In the genomic region with DNA sequence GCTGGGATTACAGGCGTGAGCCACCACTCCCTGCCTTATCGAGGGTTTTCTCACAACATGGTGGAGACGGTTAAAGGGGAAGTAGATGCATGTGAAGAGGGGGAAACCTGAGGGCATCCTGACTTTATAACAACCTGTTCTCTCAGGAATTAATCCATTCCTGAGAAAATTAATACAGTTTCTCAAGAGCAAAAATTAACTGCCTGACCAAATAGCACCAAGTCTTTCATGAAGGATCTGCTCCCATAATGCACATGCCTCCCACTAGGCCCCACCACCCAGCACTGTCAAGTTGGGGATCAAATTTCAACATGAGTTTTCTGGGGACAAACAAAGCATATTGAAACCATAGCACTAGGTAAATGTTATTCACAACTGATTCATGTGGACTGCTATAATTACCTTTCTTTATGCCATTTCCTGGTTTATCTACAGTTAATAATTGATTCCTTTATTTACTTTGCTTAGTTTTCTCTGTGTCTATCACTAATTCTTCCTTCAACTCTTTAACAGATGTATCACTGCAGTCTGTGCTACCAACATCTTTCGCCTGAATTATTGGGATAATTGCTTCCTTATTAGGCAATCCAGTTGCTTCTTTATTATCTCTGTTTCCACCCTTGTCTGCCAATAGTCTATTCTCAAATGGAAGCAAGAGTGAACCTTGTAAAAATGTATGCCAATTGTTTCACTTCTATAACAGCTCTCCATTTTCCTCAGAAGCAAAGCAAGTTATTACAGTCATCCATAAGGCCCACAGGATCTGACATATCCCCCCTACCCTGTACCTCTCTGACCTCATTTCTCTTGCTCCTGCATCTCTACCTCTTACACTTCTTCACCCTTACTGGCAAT, we compare ENCODE assay signal across 1 cellular context.
TF ChIP-seq lines count a peak whose summit lies in the region.

No MANE protein-coding gene starts in this region.

TF ChIP-seq in HepG2, 621 proteins besides CTCF, POLR2A, EP300 and RAD21 (continues in another document):
- TF ChIP-seq SALL2 (CRISPR knock-in tag; IDR thresholded peaks at IDR 0.05) (no peak), U2AF2 (IDR thresholded peaks at IDR 0.05; ENCODE audit: low read depth, low read length) (no peak), ZNF225 (CRISPR knock-in tag; IDR thresholded peaks at IDR 0.05) (no peak), ZNF33A (CRISPR knock-in tag; IDR thresholded peaks at IDR 0.05; ENCODE audit: borderline replicate concordance) (no peak), EED (CRISPR knock-in tag; IDR thresholded peaks at IDR 0.05) (no peak), ZNF460 (CRISPR knock-in tag; IDR thresholded peaks at IDR 0.05; ENCODE audit: borderline replicate concordance) (0 out of 2 replicates have a peak, but pooled peaks have one; percentile 19), ZNF772 (CRISPR knock-in tag; IDR thresholded peaks at IDR 0.05) (no peak), THYN1 (CRISPR knock-in tag; IDR thresholded peaks at IDR 0.05; ENCODE audit: borderline replicate concordance, low read depth) (no peak), ISL2 (CRISPR knock-in tag; IDR thresholded peaks at IDR 0.05) (no peak), GATAD2A (CRISPR knock-in tag; IDR thresholded peaks at IDR 0.05) (0 out of 2 replicates have a peak, but pooled peaks have one; percentile 15), CBX5 (CRISPR knock-in tag; IDR thresholded peaks at IDR 0.05; ENCODE audit: borderline replicate concordance) (no peak), RXRB (CRISPR knock-in tag; IDR thresholded peaks at IDR 0.05; ENCODE audit: borderline replicate concordance) (peak; percentile 34; the same call in 1 of the 2 replicates), SYNCRIP (IDR thresholded peaks at IDR 0.05; ENCODE audit: insufficient read depth, low read depth, low read length) (no peak), ZNF660 (CRISPR knock-in tag; IDR thresholded peaks at IDR 0.05; ENCODE audit: borderline replicate concordance, low read depth) (no peak), ZBTB1 (CRISPR knock-in tag; IDR thresholded peaks at IDR 0.05; ENCODE audit: borderline replicate concordance) (no peak), ELF3 (CRISPR knock-in tag; IDR thresholded peaks at IDR 0.05) (peak; percentile 80), FLYWCH1 (CRISPR knock-in tag; IDR thresholded peaks at IDR 0.05) (no peak), MXI1 (IDR thresholded peaks at IDR 0.05; ENCODE audit: borderline replicate concordance, low read depth, low read length) (peak; percentile 18; the same call in 1 of the 3 replicates), KDM5A (IDR thresholded peaks at IDR 0.05; ENCODE audit: borderline replicate concordance, low read length) (no peak), DNMT3B (CRISPR knock-in tag; conservative IDR thresholded peaks at IDR 0.05) (no peak), NFKBIZ (CRISPR knock-in tag; IDR thresholded peaks at IDR 0.05) (0 out of 2 replicates have a peak, but pooled peaks have one; percentile 35), ZNF558 (CRISPR knock-in tag; IDR thresholded peaks at IDR 0.05; ENCODE audit: borderline replicate concordance) (no peak), RFX1 (IDR thresholded peaks at IDR 0.05) (peak; percentile 58; the same call in 1 of the 2 replicates), ZNF773 (CRISPR knock-in tag; IDR thresholded peaks at IDR 0.05; ENCODE audit: borderline replicate concordance) (no peak), ZNF501 (CRISPR knock-in tag; IDR thresholded peaks at IDR 0.05) (no peak), ZNF775 (CRISPR knock-in tag; IDR thresholded peaks at IDR 0.05; ENCODE audit: borderline replicate concordance) (peak; percentile 70; the same call in 1 of the 2 replicates), SRF (IDR thresholded peaks at IDR 0.05; ENCODE audit: low read depth, low read length) (no peak), MAFG (CRISPR knock-in tag; IDR thresholded peaks at IDR 0.05) (no peak), HHEX (CRISPR knock-in tag; IDR thresholded peaks at IDR 0.05) (no peak), FOSL1 (CRISPR knock-in tag; IDR thresholded peaks at IDR 0.05; ENCODE audit: borderline replicate concordance) (no peak), ZNF7 (CRISPR knock-in tag; IDR thresholded peaks at IDR 0.05) (no peak), ARID2 (CRISPR knock-in tag; IDR thresholded peaks at IDR 0.05; ENCODE audit: borderline replicate concordance) (no peak), GLI4 (CRISPR knock-in tag; IDR thresholded peaks at IDR 0.05; ENCODE audit: borderline replicate concordance) (no peak)
- TF ChIP-seq, protein P1, sequence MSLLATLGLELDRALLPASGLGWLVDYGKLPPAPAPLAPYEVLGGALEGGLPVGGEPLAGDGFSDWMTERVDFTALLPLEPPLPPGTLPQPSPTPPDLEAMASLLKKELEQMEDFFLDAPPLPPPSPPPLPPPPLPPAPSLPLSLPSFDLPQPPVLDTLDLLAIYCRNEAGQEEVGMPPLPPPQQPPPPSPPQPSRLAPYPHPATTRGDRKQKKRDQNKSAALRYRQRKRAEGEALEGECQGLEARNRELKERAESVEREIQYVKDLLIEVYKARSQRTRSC (CRISPR knock-in tag; IDR thresholded peaks at IDR 0.05; ENCODE audit: low read depth), result no peak
- TF ChIP-seq, protein P2, sequence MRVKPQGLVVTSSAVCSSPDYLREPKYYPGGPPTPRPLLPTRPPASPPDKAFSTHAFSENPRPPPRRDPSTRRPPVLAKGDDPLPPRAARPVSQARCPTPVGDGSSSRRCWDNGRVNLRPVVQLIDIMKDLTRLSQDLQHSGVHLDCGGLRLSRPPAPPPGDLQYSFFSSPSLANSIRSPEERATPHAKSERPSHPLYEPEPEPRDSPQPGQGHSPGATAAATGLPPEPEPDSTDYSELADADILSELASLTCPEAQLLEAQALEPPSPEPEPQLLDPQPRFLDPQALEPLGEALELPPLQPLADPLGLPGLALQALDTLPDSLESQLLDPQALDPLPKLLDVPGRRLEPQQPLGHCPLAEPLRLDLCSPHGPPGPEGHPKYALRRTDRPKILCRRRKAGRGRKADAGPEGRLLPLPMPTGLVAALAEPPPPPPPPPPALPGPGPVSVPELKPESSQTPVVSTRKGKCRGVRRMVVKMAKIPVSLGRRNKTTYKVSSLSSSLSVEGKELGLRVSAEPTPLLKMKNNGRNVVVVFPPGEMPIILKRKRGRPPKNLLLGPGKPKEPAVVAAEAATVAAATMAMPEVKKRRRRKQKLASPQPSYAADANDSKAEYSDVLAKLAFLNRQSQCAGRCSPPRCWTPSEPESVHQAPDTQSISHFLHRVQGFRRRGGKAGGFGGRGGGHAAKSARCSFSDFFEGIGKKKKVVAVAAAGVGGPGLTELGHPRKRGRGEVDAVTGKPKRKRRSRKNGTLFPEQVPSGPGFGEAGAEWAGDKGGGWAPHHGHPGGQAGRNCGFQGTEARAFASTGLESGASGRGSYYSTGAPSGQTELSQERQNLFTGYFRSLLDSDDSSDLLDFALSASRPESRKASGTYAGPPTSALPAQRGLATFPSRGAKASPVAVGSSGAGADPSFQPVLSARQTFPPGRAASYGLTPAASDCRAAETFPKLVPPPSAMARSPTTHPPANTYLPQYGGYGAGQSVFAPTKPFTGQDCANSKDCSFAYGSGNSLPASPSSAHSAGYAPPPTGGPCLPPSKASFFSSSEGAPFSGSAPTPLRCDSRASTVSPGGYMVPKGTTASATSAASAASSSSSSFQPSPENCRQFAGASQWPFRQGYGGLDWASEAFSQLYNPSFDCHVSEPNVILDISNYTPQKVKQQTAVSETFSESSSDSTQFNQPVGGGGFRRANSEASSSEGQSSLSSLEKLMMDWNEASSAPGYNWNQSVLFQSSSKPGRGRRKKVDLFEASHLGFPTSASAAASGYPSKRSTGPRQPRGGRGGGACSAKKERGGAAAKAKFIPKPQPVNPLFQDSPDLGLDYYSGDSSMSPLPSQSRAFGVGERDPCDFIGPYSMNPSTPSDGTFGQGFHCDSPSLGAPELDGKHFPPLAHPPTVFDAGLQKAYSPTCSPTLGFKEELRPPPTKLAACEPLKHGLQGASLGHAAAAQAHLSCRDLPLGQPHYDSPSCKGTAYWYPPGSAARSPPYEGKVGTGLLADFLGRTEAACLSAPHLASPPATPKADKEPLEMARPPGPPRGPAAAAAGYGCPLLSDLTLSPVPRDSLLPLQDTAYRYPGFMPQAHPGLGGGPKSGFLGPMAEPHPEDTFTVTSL (CRISPR knock-in tag; IDR thresholded peaks at IDR 0.05; ENCODE audit: borderline replicate concordance), result no peak
- TF ChIP-seq, protein P3, sequence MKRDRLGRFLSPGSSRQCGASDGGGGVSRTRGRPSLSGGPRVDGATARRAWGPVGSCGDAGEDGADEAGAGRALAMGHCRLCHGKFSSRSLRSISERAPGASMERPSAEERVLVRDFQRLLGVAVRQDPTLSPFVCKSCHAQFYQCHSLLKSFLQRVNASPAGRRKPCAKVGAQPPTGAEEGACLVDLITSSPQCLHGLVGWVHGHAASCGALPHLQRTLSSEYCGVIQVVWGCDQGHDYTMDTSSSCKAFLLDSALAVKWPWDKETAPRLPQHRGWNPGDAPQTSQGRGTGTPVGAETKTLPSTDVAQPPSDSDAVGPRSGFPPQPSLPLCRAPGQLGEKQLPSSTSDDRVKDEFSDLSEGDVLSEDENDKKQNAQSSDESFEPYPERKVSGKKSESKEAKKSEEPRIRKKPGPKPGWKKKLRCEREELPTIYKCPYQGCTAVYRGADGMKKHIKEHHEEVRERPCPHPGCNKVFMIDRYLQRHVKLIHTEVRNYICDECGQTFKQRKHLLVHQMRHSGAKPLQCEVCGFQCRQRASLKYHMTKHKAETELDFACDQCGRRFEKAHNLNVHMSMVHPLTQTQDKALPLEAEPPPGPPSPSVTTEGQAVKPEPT (CRISPR knock-in tag; IDR thresholded peaks at IDR 0.05; ENCODE audit: low read depth), result no peak
- TF ChIP-seq, protein P4, sequence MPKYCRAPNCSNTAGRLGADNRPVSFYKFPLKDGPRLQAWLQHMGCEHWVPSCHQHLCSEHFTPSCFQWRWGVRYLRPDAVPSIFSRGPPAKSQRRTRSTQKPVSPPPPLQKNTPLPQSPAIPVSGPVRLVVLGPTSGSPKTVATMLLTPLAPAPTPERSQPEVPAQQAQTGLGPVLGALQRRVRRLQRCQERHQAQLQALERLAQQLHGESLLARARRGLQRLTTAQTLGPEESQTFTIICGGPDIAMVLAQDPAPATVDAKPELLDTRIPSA (CRISPR knock-in tag; IDR thresholded peaks at IDR 0.05; ENCODE audit: borderline replicate concordance), result no peak
- TF ChIP-seq, protein P5, sequence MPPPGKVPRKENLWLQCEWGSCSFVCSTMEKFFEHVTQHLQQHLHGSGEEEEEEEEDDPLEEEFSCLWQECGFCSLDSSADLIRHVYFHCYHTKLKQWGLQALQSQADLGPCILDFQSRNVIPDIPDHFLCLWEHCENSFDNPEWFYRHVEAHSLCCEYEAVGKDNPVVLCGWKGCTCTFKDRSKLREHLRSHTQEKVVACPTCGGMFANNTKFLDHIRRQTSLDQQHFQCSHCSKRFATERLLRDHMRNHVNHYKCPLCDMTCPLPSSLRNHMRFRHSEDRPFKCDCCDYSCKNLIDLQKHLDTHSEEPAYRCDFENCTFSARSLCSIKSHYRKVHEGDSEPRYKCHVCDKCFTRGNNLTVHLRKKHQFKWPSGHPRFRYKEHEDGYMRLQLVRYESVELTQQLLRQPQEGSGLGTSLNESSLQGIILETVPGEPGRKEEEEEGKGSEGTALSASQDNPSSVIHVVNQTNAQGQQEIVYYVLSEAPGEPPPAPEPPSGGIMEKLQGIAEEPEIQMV (CRISPR knock-in tag; IDR thresholded peaks at IDR 0.05; ENCODE audit: low read depth), result no peak
- TF ChIP-seq, protein P6, sequence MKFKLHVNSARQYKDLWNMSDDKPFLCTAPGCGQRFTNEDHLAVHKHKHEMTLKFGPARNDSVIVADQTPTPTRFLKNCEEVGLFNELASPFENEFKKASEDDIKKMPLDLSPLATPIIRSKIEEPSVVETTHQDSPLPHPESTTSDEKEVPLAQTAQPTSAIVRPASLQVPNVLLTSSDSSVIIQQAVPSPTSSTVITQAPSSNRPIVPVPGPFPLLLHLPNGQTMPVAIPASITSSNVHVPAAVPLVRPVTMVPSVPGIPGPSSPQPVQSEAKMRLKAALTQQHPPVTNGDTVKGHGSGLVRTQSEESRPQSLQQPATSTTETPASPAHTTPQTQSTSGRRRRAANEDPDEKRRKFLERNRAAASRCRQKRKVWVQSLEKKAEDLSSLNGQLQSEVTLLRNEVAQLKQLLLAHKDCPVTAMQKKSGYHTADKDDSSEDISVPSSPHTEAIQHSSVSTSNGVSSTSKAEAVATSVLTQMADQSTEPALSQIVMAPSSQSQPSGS (CRISPR knock-in tag; IDR thresholded peaks at IDR 0.05), result no peak
- TF ChIP-seq, protein P7, sequence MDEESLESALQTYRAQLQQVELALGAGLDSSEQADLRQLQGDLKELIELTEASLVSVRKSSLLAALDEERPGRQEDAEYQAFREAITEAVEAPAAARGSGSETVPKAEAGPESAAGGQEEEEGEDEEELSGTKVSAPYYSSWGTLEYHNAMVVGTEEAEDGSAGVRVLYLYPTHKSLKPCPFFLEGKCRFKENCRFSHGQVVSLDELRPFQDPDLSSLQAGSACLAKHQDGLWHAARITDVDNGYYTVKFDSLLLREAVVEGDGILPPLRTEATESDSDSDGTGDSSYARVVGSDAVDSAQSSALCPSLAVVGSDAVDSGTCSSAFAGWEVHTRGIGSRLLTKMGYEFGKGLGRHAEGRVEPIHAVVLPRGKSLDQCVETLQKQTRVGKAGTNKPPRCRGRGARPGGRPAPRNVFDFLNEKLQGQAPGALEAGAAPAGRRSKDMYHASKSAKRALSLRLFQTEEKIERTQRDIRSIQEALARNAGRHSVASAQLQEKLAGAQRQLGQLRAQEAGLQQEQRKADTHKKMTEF (CRISPR knock-in tag; IDR thresholded peaks at IDR 0.05), result 0 out of 2 replicates have a peak, but pooled peaks have one; percentile 53
- TF ChIP-seq, protein P8, sequence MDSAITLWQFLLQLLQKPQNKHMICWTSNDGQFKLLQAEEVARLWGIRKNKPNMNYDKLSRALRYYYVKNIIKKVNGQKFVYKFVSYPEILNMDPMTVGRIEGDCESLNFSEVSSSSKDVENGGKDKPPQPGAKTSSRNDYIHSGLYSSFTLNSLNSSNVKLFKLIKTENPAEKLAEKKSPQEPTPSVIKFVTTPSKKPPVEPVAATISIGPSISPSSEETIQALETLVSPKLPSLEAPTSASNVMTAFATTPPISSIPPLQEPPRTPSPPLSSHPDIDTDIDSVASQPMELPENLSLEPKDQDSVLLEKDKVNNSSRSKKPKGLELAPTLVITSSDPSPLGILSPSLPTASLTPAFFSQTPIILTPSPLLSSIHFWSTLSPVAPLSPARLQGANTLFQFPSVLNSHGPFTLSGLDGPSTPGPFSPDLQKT (CRISPR knock-in tag; IDR thresholded peaks at IDR 0.05; ENCODE audit: borderline replicate concordance), result no peak
- TF ChIP-seq, protein P9, sequence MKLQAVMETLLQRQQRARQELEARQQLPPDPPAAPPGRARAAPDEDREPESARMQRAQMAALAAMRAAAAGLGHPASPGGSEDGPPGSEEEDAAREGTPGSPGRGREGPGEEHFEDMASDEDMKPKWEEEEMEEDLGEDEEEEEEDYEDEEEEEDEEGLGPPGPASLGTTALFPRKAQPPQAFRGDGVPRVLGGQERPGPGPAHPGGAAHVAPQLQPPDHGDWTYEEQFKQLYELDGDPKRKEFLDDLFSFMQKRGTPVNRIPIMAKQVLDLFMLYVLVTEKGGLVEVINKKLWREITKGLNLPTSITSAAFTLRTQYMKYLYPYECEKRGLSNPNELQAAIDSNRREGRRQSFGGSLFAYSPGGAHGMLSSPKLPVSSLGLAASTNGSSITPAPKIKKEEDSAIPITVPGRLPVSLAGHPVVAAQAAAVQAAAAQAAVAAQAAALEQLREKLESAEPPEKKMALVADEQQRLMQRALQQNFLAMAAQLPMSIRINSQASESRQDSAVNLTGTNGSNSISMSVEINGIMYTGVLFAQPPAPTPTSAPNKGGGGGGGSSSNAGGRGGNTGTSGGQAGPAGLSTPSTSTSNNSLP (IDR thresholded peaks at IDR 0.05; ENCODE audit: low read depth, low read length), result peak; percentile 91
